18 cellular contexts compared by ENCODE assay signal in the genomic region with DNA sequence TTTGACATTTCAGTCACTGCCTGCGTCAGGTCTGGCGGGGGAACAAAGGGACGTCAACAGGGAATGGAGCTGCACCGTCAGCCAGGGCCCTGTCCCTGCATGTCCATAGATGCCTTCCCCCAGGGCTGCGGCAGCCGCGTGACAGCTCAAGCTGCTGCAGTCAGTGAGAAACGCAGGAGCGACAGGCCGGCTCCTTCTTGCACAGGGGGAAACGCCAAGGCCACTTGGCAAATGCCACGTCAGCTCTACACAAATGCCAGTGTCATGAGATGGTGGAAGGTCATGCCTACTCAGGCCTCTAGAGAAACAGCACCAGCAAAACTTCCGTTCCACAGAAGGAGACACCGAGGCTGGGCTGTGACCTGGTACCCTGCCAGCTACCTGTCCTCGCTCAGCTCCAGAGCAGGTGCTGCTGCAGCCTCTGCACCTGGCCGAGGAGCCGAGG. TPM values are rescaled to one million over a fixed set of nuclear protein-coding genes. Genes with fewer than 3 reads are reported as not detected.
DNase-seq lines count a peak whose midpoint lies in the region; ATAC-seq and TF ChIP-seq lines count a peak whose summit lies in the region.
"Had no signal": no experiment of that assay in that cellular context is flagged by ENCODE, and none has a peak within 500 bp of the region (broad histone marks: within the 10 kb centered on the region; RNA-seq: fewer than 3 reads in every experiment).

No MANE protein-coding gene starts in this region.

- intact Hi-C loops in vagina (cut with DNase I): no loop called here

- no peak overlapping the region for H3K27ac ChIP-seq in foreskin keratinocyte
- no peak overlapping the region for H3K27ac ChIP-seq in vagina
- H3K27ac ChIP-seq: dorsolateral prefrontal cortex, ovary, sigmoid colon had no signal

- H3K4me3 ChIP-seq in vagina: no peak overlapping the region
- H3K4me3 ChIP-seq: dorsolateral prefrontal cortex, ovary, sigmoid colon had no signal

- no peaks in the 10 kb centered on the region for H3K9me3 ChIP-seq in vagina
- H3K9me3 ChIP-seq: ovary, sigmoid colon had no signal

- TF ChIP-seq POLR2A in vagina (IDR thresholded peaks at IDR 0.05): no peak

- H3K27me3 ChIP-seq in foreskin keratinocyte (no peaks in the 10 kb centered on the region), vagina (no peaks in the 10 kb centered on the region)
- H3K27me3 ChIP-seq: ovary had no signal

- H3K27ac Mint-ChIP-seq in stimulated activated effector memory CD8-positive, alpha-beta T cell treated with anti-CD3 and anti-CD28 coated beads, Interleukin-12 subunit alpha, Interleukin-12 subunit beta, amount 100 ng/mL, for 72 hours: peak overlapping the region; percentile 56
- H3K27ac Mint-ChIP-seq: activated T-helper 17 cell treated with anti-CD3 and anti-CD28 coated beads, Interleukin-2, amount 50 U/mL, for 72 hours; T-helper 1 cell treated with Interleukin-12 subunit alpha and Interleukin-12 subunit beta and Interleukin-4 antibody, amounts not matched to agents 30 μg/mL and 1 μg/mL, for 36 hours; WTC11 had no signal

- H3K4me1 ChIP-seq in foreskin keratinocyte (peaks cover 9% of the 10 kb centered on the region), vagina (peaks cover 11% of the 10 kb centered on the region)

- H3K4me1 Mint-ChIP-seq in stimulated activated effector memory CD8-positive, alpha-beta T cell treated with anti-CD3 and anti-CD28 coated beads, Interleukin-12 subunit alpha, Interleukin-12 subunit beta, amount 100 ng/mL, for 72 hours: peaks cover 29% of the 10 kb centered on the region

- no peak overlapping the region for H3K4me3 Mint-ChIP-seq in stimulated activated effector memory CD8-positive, alpha-beta T cell treated with anti-CD3 and anti-CD28 coated beads, Interleukin-12 subunit alpha, Interleukin-12 subunit beta, amount 100 ng/mL, for 72 hours
- H3K4me3 Mint-ChIP-seq: activated T-helper 17 cell treated with anti-CD3 and anti-CD28 coated beads, Interleukin-2, amount 50 U/mL, for 72 hours; T-helper 1 cell treated with Interleukin-12 subunit alpha and Interleukin-12 subunit beta and Interleukin-4 antibody, amounts not matched to agents 30 μg/mL and 1 μg/mL, for 36 hours; WTC11 had no signal

- H3K9me3 Mint-ChIP-seq in stimulated activated effector memory CD8-positive, alpha-beta T cell treated with anti-CD3 and anti-CD28 coated beads, Interleukin-12 subunit alpha, Interleukin-12 subunit beta, amount 100 ng/mL, for 72 hours: no peaks in the 10 kb centered on the region
- H3K9me3 Mint-ChIP-seq: activated T-helper 17 cell treated with anti-CD3 and anti-CD28 coated beads, Interleukin-2, amount 50 U/mL, for 72 hours; T-helper 1 cell treated with Interleukin-12 subunit alpha and Interleukin-12 subunit beta and Interleukin-4 antibody, amounts not matched to agents 30 μg/mL and 1 μg/mL, for 36 hours; WTC11 had no signal

- TF ChIP-seq CTCF in foreskin keratinocyte (conservative IDR thresholded peaks at IDR 0.05) (no peak), vagina (IDR thresholded peaks at IDR 0.05) (no peak)

- peak; percentile 55 for DNase-seq in M059J (ENCODE audit: low read depth)
- DNase-seq in SW480 (ENCODE audit: low spot score): peak; percentile 80
- DNase-seq in foreskin keratinocyte: peak; percentile 87
- DNase-seq in stimulated activated effector memory CD8-positive, alpha-beta T cell treated with anti-CD3 and anti-CD28 coated beads, Interleukin-12 subunit alpha, Interleukin-12 subunit beta, amount 100 ng/mL, for 72 hours (ENCODE audit: low spot score in 2 of 2): no peak
- DNase-seq in vagina (ENCODE audit: extremely low spot score in 2 of 2): no peak
- no peak for DNase-seq in H4 (ENCODE audit: low spot score)
- DNase-seq: AML-193, caudate nucleus, COR-L47, dorsolateral prefrontal cortex, NCI-H1105 treated with DMSO at 0.1 percent for 48 hours, NCI-H2227 treated with DMSO at 0.1 percent for 48 hours, ovary, sigmoid colon had no signal

- H3K36me3 Mint-ChIP-seq in stimulated activated effector memory CD8-positive, alpha-beta T cell treated with anti-CD3 and anti-CD28 coated beads, Interleukin-12 subunit alpha, Interleukin-12 subunit beta, amount 100 ng/mL, for 72 hours: no peaks in the 10 kb centered on the region
- H3K36me3 Mint-ChIP-seq: WTC11 had no signal

- ATAC-seq in foreskin keratinocyte (peak; percentile 82), HG02763 (IDR thresholded peaks at IDR 0.05; ENCODE audit: unreplicated experiment) (no peak)
- no peak for ATAC-seq in stimulated activated effector memory CD8-positive, alpha-beta T cell treated with anti-CD3 and anti-CD28 coated beads, Interleukin-12 subunit alpha, Interleukin-12 subunit beta, amount 100 ng/mL, for 72 hours
- ATAC-seq: activated T-helper 17 cell treated with anti-CD3 and anti-CD28 coated beads, Interleukin-2, amount 50 U/mL, for 72 hours; WTC11 had no signal

- H3K36me3 ChIP-seq in vagina: no peaks in the 10 kb centered on the region
- H3K36me3 ChIP-seq: ovary, sigmoid colon had no signal

RNA-seq across cellular contexts. Expression of gene SYF2, which starts 37.7 kb away (rescaled TPM):
- 53.2 and 56.7 TPM in 2 replicates for total RNA-seq in M059J (2014; rRNA removed; shearing (Covaris generic))
- total RNA-seq in foreskin keratinocyte (30.8 and 32.4 TPM in 2 replicates), vagina (28.7 TPM)
- polyA plus RNA-seq in foreskin keratinocyte: 32.6 and 33.7 TPM in 2 replicates
- 45.7 and 46.9 TPM in 2 replicates for total RNA-seq in H4 (2014; rRNA removed; shearing (Covaris generic))

RNA-seq across cellular contexts. Expression of gene RSRP1, which starts 52.7 kb away (rescaled TPM):
- total RNA-seq in M059J (2014; rRNA removed; shearing (Covaris generic)): 31.0 and 33.6 TPM in 2 replicates
- total RNA-seq in foreskin keratinocyte (31.4 and 32.8 TPM in 2 replicates), vagina (163 TPM)
- polyA plus RNA-seq in foreskin keratinocyte: 23.8 TPM in 2 replicates
- total RNA-seq in H4 (2014; rRNA removed; shearing (Covaris generic)): 23.1 and 31.2 TPM in 2 replicates

Comparison
In these comparisons a context has a peak if more than half of its experiments do, and no peak if none do; other contexts are left out.
1. DNase-seq: peak in M059J (single experiment), SW480 (single experiment) and foreskin keratinocyte (2 of 2); none in stimulated activated effector memory CD8-positive, alpha-beta T cell treated with anti-CD3 and anti-CD28 coated beads, Interleukin-12 subunit alpha, Interleukin-12 subunit beta, amount 100 ng/mL, for 72 hours (0 of 2), vagina (0 of 2) and H4 (single experiment).